ENCODE assay signal across 1 cellular context in genomic region chr7:12687213-12688171, GRCh38.
TF ChIP-seq lines count a peak whose summit lies in the region.

A gene with protein sequence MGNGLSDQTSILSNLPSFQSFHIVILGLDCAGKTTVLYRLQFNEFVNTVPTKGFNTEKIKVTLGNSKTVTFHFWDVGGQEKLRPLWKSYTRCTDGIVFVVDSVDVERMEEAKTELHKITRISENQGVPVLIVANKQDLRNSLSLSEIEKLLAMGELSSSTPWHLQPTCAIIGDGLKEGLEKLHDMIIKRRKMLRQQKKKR (plus strand): TSS chr7:12687633. CDS start chr7:12688255, 622 bp downstream.

TF ChIP-seq in K562, 482 proteins besides CTCF, POLR2A, EP300 and RAD21 (continued from another document and continues in another):
- TF ChIP-seq ZNF318 (IDR thresholded peaks at IDR 0.05; ENCODE audit: borderline replicate concordance in 1 of 2, low read depth in 1 of 2) (peak in 1 of 2 experiments; percentile 66; a peak in 2 of 4 replicates), MTA2 (IDR thresholded peaks at IDR 0.05; ENCODE audit: low read depth) (peak; percentile 50), HMBOX1 (IDR thresholded peaks at IDR 0.05) (peak; percentile 59; the same call in 1 of the 2 replicates), PHF20 (IDR thresholded peaks at IDR 0.05; ENCODE audit: partially characterized antibody) (no peak), FUS (optimal IDR thresholded peaks at IDR 0.05; ENCODE audit: low read depth, low read length) (no peak), ZNF140 (CRISPR knock-in tag; IDR thresholded peaks at IDR 0.05) (no peak), POLR3G (IDR thresholded peaks at IDR 0.05; ENCODE audit: extremely low read depth, insufficient read length, insufficient replicate concordance) (no peak), ZBTB17 (CRISPR knock-in tag; IDR thresholded peaks at IDR 0.05) (no peak), BRD4 (IDR thresholded peaks at IDR 0.05) (no peak), COPS2 (conservative IDR thresholded peaks at IDR 0.05) (no peak), SMARCC2 (IDR thresholded peaks at IDR 0.05; ENCODE audit: low read depth) (no peak), KDM1A (IDR thresholded peaks at IDR 0.05) (peak; percentile 69 to 73), ZSCAN32 (CRISPR knock-in tag; IDR thresholded peaks at IDR 0.05) (no peak), ZNF449 (CRISPR knock-in tag; IDR thresholded peaks at IDR 0.05) (no peak), MTA1 (IDR thresholded peaks at IDR 0.05; ENCODE audit: borderline replicate concordance) (peak; percentile 77), SUPT5H (IDR thresholded peaks at IDR 0.05) (peak; percentile 99), XRCC4 (IDR thresholded peaks at IDR 0.05; ENCODE audit: extremely low read depth, insufficient read depth, insufficient read length) (no peak), HNRNPL (IDR thresholded peaks at IDR 0.05; ENCODE audit: low read depth, low read length) (peak; percentile 58; the same call in 1 of the 2 replicates), NR2F6 (CRISPR knock-in tag; IDR thresholded peaks at IDR 0.05) (no peak), NR4A1 (CRISPR knock-in tag; IDR thresholded peaks at IDR 0.05) (no peak), NR4A1 (tag; IDR thresholded peaks at IDR 0.05) (no peak), SP2 (IDR thresholded peaks at IDR 0.05; ENCODE audit: extremely low read depth, low read depth, low read length, poor library complexity, severe bottlenecking) (peak; percentile 87), NCOA1 (IDR thresholded peaks at IDR 0.05; ENCODE audit: low read depth) (peak; percentile 63), ZNF282 (CRISPR knock-in tag; IDR thresholded peaks at IDR 0.05) (no peak; the same call in 1 of the 2 replicates), LCOR (CRISPR knock-in tag; IDR thresholded peaks at IDR 0.05) (peak; percentile 77), MAX (CRISPR knock-in tag; IDR thresholded peaks at IDR 0.05) (peak; percentile 64), ERF (CRISPR knock-in tag; IDR thresholded peaks at IDR 0.05) (no peak), GABPA (tag; conservative IDR thresholded peaks at IDR 0.05; ENCODE audit: low read depth) (no peak), MCM5 (IDR thresholded peaks at IDR 0.05; ENCODE audit: low read depth) (no peak), ZFP30 (CRISPR knock-in tag; IDR thresholded peaks at IDR 0.05; ENCODE audit: borderline replicate concordance) (no peak), ZNF780A (CRISPR knock-in tag; IDR thresholded peaks at IDR 0.05) (no peak), PYGO2 (tag; IDR thresholded peaks at IDR 0.05) (no peak), ARHGAP35 (IDR thresholded peaks at IDR 0.05; ENCODE audit: partially characterized antibody) (peak; percentile 78), IRF2 (CRISPR knock-in tag; IDR thresholded peaks at IDR 0.05) (no peak), RAD51 (IDR thresholded peaks at IDR 0.05; ENCODE audit: borderline replicate concordance, low read depth) (peak; percentile 46; the same call in 1 of the 2 replicates), NR2C1 (IDR thresholded peaks at IDR 0.05) (peak; percentile 34; the same call in 1 of the 2 replicates), NR2C1 (tag; IDR thresholded peaks at IDR 0.05) (no peak), GTF2F1 (IDR thresholded peaks at IDR 0.05; ENCODE audit: low read depth, low read length) (peak; percentile 94; the same call in 1 of the 2 replicates), NCOR1 (IDR thresholded peaks at IDR 0.05) (peak; percentile 71), NR2C2 (CRISPR knock-in tag; IDR thresholded peaks at IDR 0.05) (peak; percentile 78), NR2C2 (tag; IDR thresholded peaks at IDR 0.05) (no peak), E2F6 (IDR thresholded peaks at IDR 0.05; ENCODE audit: borderline replicate concordance in 1 of 2, extremely low read depth in 1 of 2, insufficient read depth in 1 of 2, insufficient read length in 1 of 2, low read depth in 1 of 2, low read length in 1 of 2, poor library complexity in 1 of 2, severe bottlenecking in 1 of 2) (peak in 1 of 2 experiments; percentile 44)
- TF ChIP-seq, protein P1, sequence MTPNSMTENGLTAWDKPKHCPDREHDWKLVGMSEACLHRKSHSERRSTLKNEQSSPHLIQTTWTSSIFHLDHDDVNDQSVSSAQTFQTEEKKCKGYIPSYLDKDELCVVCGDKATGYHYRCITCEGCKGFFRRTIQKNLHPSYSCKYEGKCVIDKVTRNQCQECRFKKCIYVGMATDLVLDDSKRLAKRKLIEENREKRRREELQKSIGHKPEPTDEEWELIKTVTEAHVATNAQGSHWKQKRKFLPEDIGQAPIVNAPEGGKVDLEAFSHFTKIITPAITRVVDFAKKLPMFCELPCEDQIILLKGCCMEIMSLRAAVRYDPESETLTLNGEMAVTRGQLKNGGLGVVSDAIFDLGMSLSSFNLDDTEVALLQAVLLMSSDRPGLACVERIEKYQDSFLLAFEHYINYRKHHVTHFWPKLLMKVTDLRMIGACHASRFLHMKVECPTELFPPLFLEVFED (CRISPR knock-in tag; conservative IDR thresholded peaks at IDR 0.05), result no peak
- TF ChIP-seq, protein P2, sequence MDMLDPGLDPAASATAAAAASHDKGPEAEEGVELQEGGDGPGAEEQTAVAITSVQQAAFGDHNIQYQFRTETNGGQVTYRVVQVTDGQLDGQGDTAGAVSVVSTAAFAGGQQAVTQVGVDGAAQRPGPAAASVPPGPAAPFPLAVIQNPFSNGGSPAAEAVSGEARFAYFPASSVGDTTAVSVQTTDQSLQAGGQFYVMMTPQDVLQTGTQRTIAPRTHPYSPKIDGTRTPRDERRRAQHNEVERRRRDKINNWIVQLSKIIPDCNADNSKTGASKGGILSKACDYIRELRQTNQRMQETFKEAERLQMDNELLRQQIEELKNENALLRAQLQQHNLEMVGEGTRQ (CRISPR knock-in tag; IDR thresholded peaks at IDR 0.05), result no peak
- TF ChIP-seq, protein P3, sequence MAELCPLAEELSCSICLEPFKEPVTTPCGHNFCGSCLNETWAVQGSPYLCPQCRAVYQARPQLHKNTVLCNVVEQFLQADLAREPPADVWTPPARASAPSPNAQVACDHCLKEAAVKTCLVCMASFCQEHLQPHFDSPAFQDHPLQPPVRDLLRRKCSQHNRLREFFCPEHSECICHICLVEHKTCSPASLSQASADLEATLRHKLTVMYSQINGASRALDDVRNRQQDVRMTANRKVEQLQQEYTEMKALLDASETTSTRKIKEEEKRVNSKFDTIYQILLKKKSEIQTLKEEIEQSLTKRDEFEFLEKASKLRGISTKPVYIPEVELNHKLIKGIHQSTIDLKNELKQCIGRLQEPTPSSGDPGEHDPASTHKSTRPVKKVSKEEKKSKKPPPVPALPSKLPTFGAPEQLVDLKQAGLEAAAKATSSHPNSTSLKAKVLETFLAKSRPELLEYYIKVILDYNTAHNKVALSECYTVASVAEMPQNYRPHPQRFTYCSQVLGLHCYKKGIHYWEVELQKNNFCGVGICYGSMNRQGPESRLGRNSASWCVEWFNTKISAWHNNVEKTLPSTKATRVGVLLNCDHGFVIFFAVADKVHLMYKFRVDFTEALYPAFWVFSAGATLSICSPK (IDR thresholded peaks at IDR 0.05; ENCODE audit: borderline replicate concordance), result no peak
- TF ChIP-seq, protein P4, sequence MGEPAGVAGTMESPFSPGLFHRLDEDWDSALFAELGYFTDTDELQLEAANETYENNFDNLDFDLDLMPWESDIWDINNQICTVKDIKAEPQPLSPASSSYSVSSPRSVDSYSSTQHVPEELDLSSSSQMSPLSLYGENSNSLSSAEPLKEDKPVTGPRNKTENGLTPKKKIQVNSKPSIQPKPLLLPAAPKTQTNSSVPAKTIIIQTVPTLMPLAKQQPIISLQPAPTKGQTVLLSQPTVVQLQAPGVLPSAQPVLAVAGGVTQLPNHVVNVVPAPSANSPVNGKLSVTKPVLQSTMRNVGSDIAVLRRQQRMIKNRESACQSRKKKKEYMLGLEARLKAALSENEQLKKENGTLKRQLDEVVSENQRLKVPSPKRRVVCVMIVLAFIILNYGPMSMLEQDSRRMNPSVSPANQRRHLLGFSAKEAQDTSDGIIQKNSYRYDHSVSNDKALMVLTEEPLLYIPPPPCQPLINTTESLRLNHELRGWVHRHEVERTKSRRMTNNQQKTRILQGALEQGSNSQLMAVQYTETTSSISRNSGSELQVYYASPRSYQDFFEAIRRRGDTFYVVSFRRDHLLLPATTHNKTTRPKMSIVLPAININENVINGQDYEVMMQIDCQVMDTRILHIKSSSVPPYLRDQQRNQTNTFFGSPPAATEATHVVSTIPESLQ (CRISPR knock-in tag; IDR thresholded peaks at IDR 0.05), result peak; percentile 65; the same call in 1 of the 2 replicates
- TF ChIP-seq, protein P5, sequence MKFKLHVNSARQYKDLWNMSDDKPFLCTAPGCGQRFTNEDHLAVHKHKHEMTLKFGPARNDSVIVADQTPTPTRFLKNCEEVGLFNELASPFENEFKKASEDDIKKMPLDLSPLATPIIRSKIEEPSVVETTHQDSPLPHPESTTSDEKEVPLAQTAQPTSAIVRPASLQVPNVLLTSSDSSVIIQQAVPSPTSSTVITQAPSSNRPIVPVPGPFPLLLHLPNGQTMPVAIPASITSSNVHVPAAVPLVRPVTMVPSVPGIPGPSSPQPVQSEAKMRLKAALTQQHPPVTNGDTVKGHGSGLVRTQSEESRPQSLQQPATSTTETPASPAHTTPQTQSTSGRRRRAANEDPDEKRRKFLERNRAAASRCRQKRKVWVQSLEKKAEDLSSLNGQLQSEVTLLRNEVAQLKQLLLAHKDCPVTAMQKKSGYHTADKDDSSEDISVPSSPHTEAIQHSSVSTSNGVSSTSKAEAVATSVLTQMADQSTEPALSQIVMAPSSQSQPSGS (CRISPR knock-in tag; IDR thresholded peaks at IDR 0.05), result no peak
